Comparison of ENCODE assay signal across 8 cellular contexts in genomic region chr18:47175895-47176575, GRCh38. TPM values are rescaled to one million over a fixed set of nuclear protein-coding genes. Genes with fewer than 3 reads are reported as not detected.
DNase-seq lines count a peak whose midpoint lies in the region; TF ChIP-seq lines count a peak whose summit lies in the region.

Gene IER3IP1, minus strand, starts transcription at chr18:47176364. Its CDS starts 87 bp downstream, at chr18:47176277.

- H3K79me1 ChIP-seq in neuronal stem cell (ENCODE audit: low read depth, low read length) = peaks cover 4% of the 10 kb centered on the region

- peak within 1 kb of the TSS; percentile 81 for H3K23ac ChIP-seq in neuronal stem cell (ENCODE audit: low read depth, low read length, poor library complexity)

- no peak within 1 kb of the TSS for H2BK15ac ChIP-seq in neuronal stem cell (ENCODE audit: low read length)

- peak within 1 kb of the TSS; percentile 92 for H3K4me3 ChIP-seq in Loucy (ENCODE audit: low read length, poor library complexity, severe bottlenecking)
- H3K4me3 ChIP-seq in foreskin fibroblast (ENCODE audit: low read depth in 1 of 2, low read length in 2 of 2) = peak within 1 kb of the TSS; percentile 92 to 97
- peak within 1 kb of the TSS; percentile 81 to 92 for H3K4me3 ChIP-seq in neuronal stem cell (ENCODE audit: low read length in 2 of 2)
- peak within 1 kb of the TSS; percentile 74 to 94 (median 87) for H3K4me3 ChIP-seq in subcutaneous abdominal adipose tissue (ENCODE audit: low read depth in 1 of 5, low read length in 5 of 5)

- peak within 1 kb of the TSS; percentile 91 for H3K14ac ChIP-seq in neuronal stem cell (ENCODE audit: low read length)

- no peaks in the 10 kb centered on the region for H3K9me2 ChIP-seq in Loucy (replicated peaks; ENCODE audit: low read depth, low read length)

- peak within 1 kb of the TSS; percentile 96 for H3K18ac ChIP-seq in neuronal stem cell (ENCODE audit: low read length)

- H3K27me3 ChIP-seq in Loucy (ENCODE audit: insufficient read depth, low read length, poor library complexity, severe bottlenecking) = no peaks in the 10 kb centered on the region
- peaks cover 0 to 12% (median 0%) of the 10 kb centered on the region in 3 experiments for H3K27me3 ChIP-seq in neuronal stem cell (ENCODE audit: control insufficient read depth in 3 of 3, insufficient read depth in 3 of 3, low read depth in 1 of 3, low read length in 3 of 3)
- peaks cover 0 to 2% (median 0%) of the 10 kb centered on the region in 5 donors for H3K27me3 ChIP-seq in subcutaneous abdominal adipose tissue (ENCODE audit: control insufficient read depth in 5 of 5, insufficient read depth in 4 of 5, low read length in 5 of 5)

- H2AFZ ChIP-seq in Loucy (ENCODE audit: low read length) (peak within 1 kb of the TSS; percentile 97), neuronal stem cell (ENCODE audit: low read length) (peak within 1 kb of the TSS; percentile 93)

- H3K36me3 ChIP-seq in Loucy (ENCODE audit: insufficient read depth, low read length) (no peaks in the 10 kb centered on the region), neuronal stem cell (replicated peaks in 1 of 2; ENCODE audit: control insufficient read depth in 2 of 2, insufficient read depth in 2 of 2, low read length in 2 of 2) (peaks cover 0 to 27% of the 10 kb centered on the region in 2 donors), subcutaneous abdominal adipose tissue (ENCODE audit: control insufficient read depth in 5 of 5, insufficient read depth in 5 of 5, low read length in 5 of 5) (no peaks in the 10 kb centered on the region)

- H3F3A ChIP-seq in Loucy (ENCODE audit: low read depth) = no peaks in the 10 kb centered on the region

- DNase-seq in ELF-1 (ENCODE audit: low read depth, low spot score) (peak; percentile 92), H4 (ENCODE audit: low spot score) (peak; percentile 80), SHP77 treated with DMSO at 0.1 percent for 48 hours (lab: John Stamatoyannopoulos, UW) (peak; percentile 87), foreskin fibroblast (peak; percentile 89 to 97), neuronal stem cell (ENCODE audit: low spot score) (peak; percentile 82)
- peak; percentile 95 for DNase-seq in activated effector memory CD4-positive, alpha-beta T cell treated with anti-CD3 and anti-CD28 coated beads, Interleukin-2, amount 50 U/mL, for 16 hours

- no peak within 1 kb of the TSS for H3K4ac ChIP-seq in neuronal stem cell (ENCODE audit: low read length)

- peaks cover 41% of the 10 kb centered on the region for H3K4me1 ChIP-seq in Loucy (ENCODE audit: insufficient read depth, low read length, poor library complexity, severe bottlenecking)
- H3K4me1 ChIP-seq in neuronal stem cell (ENCODE audit: control insufficient read depth in 2 of 2, insufficient read depth in 1 of 2, low read depth in 1 of 2, low read length in 2 of 2) = peaks cover 0 to 5% of the 10 kb centered on the region in 2 donors
- peaks cover 4 to 28% (median 16%) of the 10 kb centered on the region in 5 donors for H3K4me1 ChIP-seq in subcutaneous abdominal adipose tissue (ENCODE audit: control insufficient read depth in 5 of 5, insufficient read depth in 5 of 5, low read length in 5 of 5)

- peak within 1 kb of the TSS; percentile 42 for H2BK120ac ChIP-seq in neuronal stem cell (ENCODE audit: low read depth, low read length)

- H4K91ac ChIP-seq in neuronal stem cell (ENCODE audit: low read depth, low read length, poor library complexity) = no peak within 1 kb of the TSS

- H2BK12ac ChIP-seq in neuronal stem cell (ENCODE audit: low read length) = no peak within 1 kb of the TSS

- no peak within 1 kb of the TSS for H4K8ac ChIP-seq in neuronal stem cell (ENCODE audit: low read depth, low read length)

- WGBS in neuronal stem cell (ENCODE audit: extremely low coverage in 2 of 2, insufficient read length in 2 of 2, insufficient replicate concordance in 1 of 2), 2 donors = no CpG with 5 or more reads among the region's 48 CpGs

- H3K79me2 ChIP-seq in Loucy (ENCODE audit: insufficient read depth, low read length) = peaks cover 50% of the 10 kb centered on the region

- no peak within 1 kb of the TSS for H2AK5ac ChIP-seq in neuronal stem cell (ENCODE audit: low read depth, low read length)

- H3K9ac ChIP-seq in Loucy (ENCODE audit: low read depth, low read length, poor library complexity, severe bottlenecking) (peak within 1 kb of the TSS; percentile 96), neuronal stem cell (ENCODE audit: low read depth, low read length, poor library complexity) (peak within 1 kb of the TSS; percentile 98), subcutaneous abdominal adipose tissue (ENCODE audit: low read length in 5 of 5) (peak within 1 kb of the TSS; percentile 66 to 96 (median 93))

- no peak within 1 kb of the TSS for H2BK5ac ChIP-seq in neuronal stem cell (ENCODE audit: low read length)

- H4K20me1 ChIP-seq in Loucy (ENCODE audit: insufficient read depth, low read length, poor library complexity, severe bottlenecking) = peaks cover 47% of the 10 kb centered on the region

- H3K27ac ChIP-seq in neuronal stem cell (replicated peaks; ENCODE audit: low read length) (no peak within 1 kb of the TSS), subcutaneous abdominal adipose tissue (ENCODE audit: low read depth, low read length) (peak within 1 kb of the TSS; percentile 77)

- H3K9me3 ChIP-seq in Loucy (ENCODE audit: insufficient read depth, low read depth, low read length) (no peaks in the 10 kb centered on the region), neuronal stem cell (replicated peaks in 1 of 2; ENCODE audit: control insufficient read depth in 2 of 2, insufficient read depth in 1 of 2, low read depth in 1 of 2, low read length in 2 of 2) (no peaks in the 10 kb centered on the region), subcutaneous abdominal adipose tissue (ENCODE audit: control insufficient read depth in 5 of 5, low read length in 5 of 5) (no peaks in the 10 kb centered on the region)

- peak within 1 kb of the TSS; percentile 92 for H3K4me2 ChIP-seq in Loucy (ENCODE audit: low read depth, low read length, poor library complexity, severe bottlenecking)
- H3K4me2 ChIP-seq in neuronal stem cell (ENCODE audit: insufficient read depth, low read length, poor library complexity, severe bottlenecking) = peak within 1 kb of the TSS; percentile 67

- TF ChIP-seq CTCF in Loucy (conservative IDR thresholded peaks at IDR 0.05; ENCODE audit: low read length) (no peak; the same call in 1 of the 2 replicates), foreskin fibroblast (IDR thresholded peaks at IDR 0.05; ENCODE audit: low read depth, low read length) (no peak)

RNA-seq across cellular contexts. Expression of gene IER3IP1, which starts in this region (rescaled TPM):
- 51.6 and 51.9 TPM in 2 replicates for total RNA-seq in H4 (2014; rRNA removed; shearing (Covaris generic))
- 15.7 TPM for polyA plus RNA-seq in neuronal stem cell (2013, experiment 1 of 2)
- polyA plus RNA-seq in neuronal stem cell (2013, experiment 2 of 2) = 16.5 TPM
